In genomic region chr16:55968221-55968620, GRCh38 we compare ENCODE assay signal across 18 cellular contexts.
"Had no signal": no experiment of that assay in that cellular context is flagged by ENCODE, and none has a peak within 500 bp of the region (broad histone marks: within the 10 kb centered on the region; RNA-seq: fewer than 3 reads in every experiment).

No MANE protein-coding gene starts in this region.

- H3K9me3 ChIP-seq: gastrocnemius medialis, heart right ventricle, lower lobe of right lung, prostate gland, spleen, testis, transverse colon had no signal

- H3K27ac ChIP-seq: gastrocnemius medialis, heart right ventricle, lower lobe of right lung, parathyroid adenoma, prostate gland, spleen, testis, transverse colon had no signal

- H3K79me2 ChIP-seq: parathyroid adenoma had no signal

- H2AFZ ChIP-seq: parathyroid adenoma had no signal

- H3K36me3 ChIP-seq: gastrocnemius medialis, heart right ventricle, lower lobe of right lung, prostate gland, spleen, transverse colon had no signal

- H3K9ac ChIP-seq: parathyroid adenoma had no signal

- H3K4me3 ChIP-seq: gastrocnemius medialis, heart right ventricle, lower lobe of right lung, prostate gland, spleen, testis, transverse colon had no signal

- DNase-seq: effector memory CD4-positive, alpha-beta T cell; gastrocnemius medialis; heart right ventricle; hypothalamus; lower lobe of right lung; naive B cell; retina; spleen; stimulated activated CD4-positive, alpha-beta T cell treated with anti-CD3 and anti-CD28 coated beads, Interleukin-15, amount 100 ng/mL, for 24 hours; stimulated activated CD4-positive, alpha-beta T cell treated with anti-CD3 and anti-CD28 coated beads, Interleukin-1b, Interleukin-23, amount 100 ng/mL, for 48 hours; stimulated activated CD4-positive, alpha-beta T cell treated with anti-CD3 and anti-CD28 coated beads, Interleukin-4, amount 100 ng/mL, for 24 hours; testis; transverse colon had no signal

- H3K4me1 ChIP-seq: gastrocnemius medialis, parathyroid adenoma, prostate gland, spleen, transverse colon had no signal

- FAIRE-seq: endometrium, islet of Langerhans, urothelium cell line had no signal

- H3K27me3 ChIP-seq: gastrocnemius medialis, heart right ventricle, spleen, testis, transverse colon had no signal
